9 cellular contexts compared by ENCODE assay signal in the genomic region with DNA sequence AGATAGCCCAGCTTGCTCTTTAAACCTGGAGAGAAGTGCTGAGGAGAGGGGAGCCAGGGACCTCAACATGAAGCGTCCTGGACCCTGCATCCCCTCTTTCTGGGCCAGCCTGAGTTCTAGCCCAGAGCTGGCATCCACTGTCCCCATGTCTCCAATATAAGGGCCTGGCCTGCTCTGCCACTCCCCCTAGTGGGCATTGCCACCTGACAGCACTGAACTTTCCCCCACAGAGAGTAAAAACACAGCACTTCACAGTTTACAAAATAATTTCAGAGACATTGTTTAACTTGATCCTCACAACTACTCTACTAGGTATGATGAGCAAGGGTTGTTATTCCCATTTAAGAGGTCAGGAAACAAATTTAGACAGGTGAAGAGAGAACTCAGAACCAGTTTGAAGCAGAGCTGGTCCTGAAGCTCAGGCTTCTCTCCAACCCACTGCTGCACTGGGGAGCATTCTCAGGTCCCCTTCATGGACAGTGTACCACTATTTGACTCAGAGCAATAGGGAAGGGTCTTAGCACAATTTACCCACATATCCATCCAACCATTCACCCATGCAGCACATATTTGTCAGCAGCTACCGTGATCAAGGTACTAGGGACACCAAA.
DNase-seq lines count a peak whose midpoint lies in the region; ATAC-seq and TF ChIP-seq lines count a peak whose summit lies in the region.
"Had no signal": no experiment of that assay in that cellular context is flagged by ENCODE, and none has a peak within 500 bp of the region (broad histone marks: within the 10 kb centered on the region; RNA-seq: fewer than 3 reads in every experiment).

No MANE protein-coding gene starts in this region.

- H3K4me3 ChIP-seq in upper lobe of left lung: no peak overlapping the region

- no peak overlapping the region for H3K27ac ChIP-seq in upper lobe of left lung

- no peaks in the 10 kb centered on the region for H3K27me3 ChIP-seq in upper lobe of left lung

- no peaks in the 10 kb centered on the region for H3K9me3 ChIP-seq in upper lobe of left lung

- WGBS in upper lobe of left lung, 2 donors: 55 to 63% methylated on average over 2 of the region's 2 CpGs

- no peaks in the 10 kb centered on the region for H3K36me3 ChIP-seq in upper lobe of left lung

- TF ChIP-seq POLR2A in upper lobe of left lung (IDR thresholded peaks at IDR 0.05): no peak

- ATAC-seq in GM21515 (IDR thresholded peaks at IDR 0.05; ENCODE audit: unreplicated experiment): peak; percentile 59
- ATAC-seq in upper lobe of left lung (ENCODE audit: low FRiP score in 2 of 2): peak in 1 of 2 donors; percentile 68

- no peaks in the 10 kb centered on the region for H3K4me1 ChIP-seq in upper lobe of left lung

- TF ChIP-seq EP300 in upper lobe of left lung (IDR thresholded peaks at IDR 0.05): no peak

- TF ChIP-seq CTCF in upper lobe of left lung (IDR thresholded peaks at IDR 0.05): peak in 5 of 6 experiments; percentile 16 to 34 (median 22)

- peak; percentile 50 to 75 (median 68) for DNase-seq in NCI-H1417 (lab: John Stamatoyannopoulos, UW)
- no peak for DNase-seq in NCI-H1417 treated with DMSO at 0.1 percent for 48 hours (lab: John Stamatoyannopoulos, UW)
- peak; percentile 3 for DNase-seq in NCI-H146 treated with DMSO at 0.1 percent for 48 hours (lab: John Stamatoyannopoulos, UW; ENCODE audit: unreplicated experiment)
- peak in 31 of 58 donors; percentile 0 to 64 (median 13) for DNase-seq in anterior cingulate cortex (lab: John Stamatoyannopoulos, UW)
- DNase-seq in iris pigment epithelial cell (ENCODE audit: low read depth): peak; percentile 10
- peak in 1 of 2 donors; percentile 23 for DNase-seq in upper lobe of left lung
- DNase-seq in T1000 (lab: John Stamatoyannopoulos, UW): no peak
- DNase-seq: naive B cell had no signal

Comparison
In these comparisons a context has a peak if more than half of its experiments do, and no peak if none do; other contexts are left out.
1. DNase-seq: peak in NCI-H1417 (3 of 3), NCI-H146 treated with DMSO at 0.1 percent for 48 hours (single experiment), anterior cingulate cortex (31 of 58) and iris pigment epithelial cell (single experiment); none in NCI-H1417 treated with DMSO at 0.1 percent for 48 hours (single experiment) and T1000 (single experiment).